ENCODE assay signal across 8 cellular contexts in the genomic region with DNA sequence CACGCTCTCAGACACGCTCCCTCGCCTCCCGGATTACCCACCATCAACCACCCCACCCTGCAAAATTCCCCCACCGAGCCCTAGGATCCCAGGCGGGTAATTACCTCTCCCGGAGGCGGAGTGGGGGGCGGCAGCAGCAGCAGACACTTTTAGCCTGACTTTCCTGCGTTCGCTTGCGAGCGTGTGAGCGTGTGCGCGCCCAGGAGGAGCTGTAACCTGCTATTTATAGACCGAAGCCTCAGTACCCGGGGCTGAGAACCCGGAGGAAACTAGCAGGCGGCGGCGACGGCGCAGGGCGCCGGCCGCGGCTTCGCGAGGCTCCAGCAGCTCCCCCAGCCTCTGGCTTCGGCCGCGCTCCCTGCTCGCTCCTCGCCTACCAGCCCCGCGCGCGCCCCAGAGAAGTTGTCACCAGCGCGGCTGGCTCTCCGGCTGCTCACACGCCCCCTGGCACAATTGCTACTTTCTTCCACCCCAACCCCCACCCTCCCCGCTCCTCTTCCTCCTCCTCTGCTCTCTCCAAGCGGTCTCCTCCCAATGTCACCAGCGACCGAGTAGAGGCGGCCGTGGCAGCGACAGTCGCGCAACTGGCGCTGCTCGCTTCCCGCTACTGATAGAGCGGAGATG. TPM values are rescaled to one million over a fixed set of nuclear protein-coding genes. Genes with fewer than 3 reads are reported as not detected.
A peak's percentile ranks its signal among the peaks of the same experiment; 100 is the strongest.
DNase-seq lines count a peak whose midpoint lies in the region; ATAC-seq and TF ChIP-seq lines count a peak whose summit lies in the region.

A gene (minus strand): TSS at position 197 of the 624 bp plus-strand sequence.

- peaks cover 9 to 19% (median 18%) of the 10 kb centered on the region in 4 donors for H3K4me1 Mint-ChIP-seq in naive thymus-derived CD8-positive, alpha-beta T cell

- H3K4me3 ChIP-seq in AG04449 (ENCODE audit: low read depth, low read length) = peak within 1 kb of the TSS; percentile 68
- H3K4me3 ChIP-seq in OCI-LY3 (ENCODE audit: low read length) = no peak within 1 kb of the TSS
- H3K4me3 ChIP-seq in fibroblast of pulmonary artery (replicated peaks; ENCODE audit: low read depth, low read length) = peak within 1 kb of the TSS; percentile 64
- H3K4me3 ChIP-seq in OCI-LY7 (ENCODE audit: low read depth, low read length, poor library complexity, severe bottlenecking) = no peak within 1 kb of the TSS

- H3K36me3 ChIP-seq in OCI-LY3 (replicated peaks; ENCODE audit: low read depth, low read length) (no peaks in the 10 kb centered on the region), OCI-LY7 (ENCODE audit: insufficient read depth, low read length) (no peaks in the 10 kb centered on the region)

- H3K4me2 ChIP-seq in OCI-LY3 (ENCODE audit: low read length) (peak within 1 kb of the TSS; percentile 44; the same call in 1 of the 2 replicates), OCI-LY7 (ENCODE audit: low read length) (no peak within 1 kb of the TSS)

- H3K4me1 ChIP-seq in OCI-LY3 (ENCODE audit: low read length) (no peaks in the 10 kb centered on the region), OCI-LY7 (ENCODE audit: insufficient read depth, low read length, poor library complexity, severe bottlenecking) (no peaks in the 10 kb centered on the region)

- DNase-seq in AG04449 (ENCODE audit: low read depth, low spot score) (peak; percentile 4), fibroblast of pulmonary artery (ENCODE audit: low read depth) (peak; percentile 60), OCI-LY7 (ENCODE audit: low spot score) (no peak)
- DNase-seq in activated T-helper 9 cell treated with anti-CD3 and anti-CD28 coated beads, Interleukin-2, amount 50 U/mL, for 16 hours (ENCODE audit: low read depth) = peak; percentile 23
- DNase-seq in naive thymus-derived CD8-positive, alpha-beta T cell = peak in 9 of 10 donors; percentile 4 to 62 (median 29)

- POLR2A ChIA-PET in AG04449 (lab: Yijun Ruan, JAX) = no interaction called here
- POLR2A ChIA-PET in naive thymus-derived CD8-positive, alpha-beta T cell (lab: Charles Lee) = no interaction called here
- POLR2A ChIA-PET in OCI-LY7 (lab: Charles Lee) = no interaction called here

- peaks cover 10 to 61% (median 36%) of the 10 kb centered on the region in 5 donors for H3K27me3 Mint-ChIP-seq in naive thymus-derived CD8-positive, alpha-beta T cell

- H3K79me2 ChIP-seq in OCI-LY3 (ENCODE audit: low read length) (no peaks in the 10 kb centered on the region), OCI-LY7 (ENCODE audit: insufficient read depth, low read depth, low read length) (no peaks in the 10 kb centered on the region)

- peak; percentile 51 for ATAC-seq in GM21390 (IDR thresholded peaks at IDR 0.05; ENCODE audit: unreplicated experiment)
- peak; percentile 57 to 66 for ATAC-seq in naive thymus-derived CD8-positive, alpha-beta T cell

- intact Hi-C loops in OCI-LY7 (cut with micrococcal nuclease; ENCODE audit: unreplicated experiment) = loop anchor here (10.0 kb wide), 2 partner anchors 491 to 721 kb away; no protein-coding TSS in a partner anchor

- no peaks in the 10 kb centered on the region for H3K9me2 ChIP-seq in OCI-LY7 (ENCODE audit: insufficient read depth, low read length)

- H2AFZ ChIP-seq in OCI-LY3 (ENCODE audit: low read depth, low read length) = no peak within 1 kb of the TSS
- H2AFZ ChIP-seq in OCI-LY7 (ENCODE audit: low read length) = no peak within 1 kb of the TSS

- CTCF ChIA-PET in AG04449 (lab: Yijun Ruan, JAX) = interaction anchor here (1.0 kb wide), 1 partner anchor 718 kb away, joined by 3 read pairs; no protein-coding TSS in a partner anchor
- CTCF ChIA-PET in OCI-LY7 (lab: Charles Lee; ENCODE audit: unreplicated experiment) = no interaction called here

- BruUV-seq in OCI-LY7 (replicated peaks; lab: Mats Ljungman, UMichigan) = no TSS peak

- no peaks in the 10 kb centered on the region for H3K9me3 Mint-ChIP-seq in naive thymus-derived CD8-positive, alpha-beta T cell

- peak within 1 kb of the TSS in 2 of 10 donors; percentile 54 to 77 for H3K27ac Mint-ChIP-seq in naive thymus-derived CD8-positive, alpha-beta T cell

- H3K9ac ChIP-seq in OCI-LY3 (ENCODE audit: low read length) = no peak within 1 kb of the TSS

- no peak for TF ChIP-seq CTCF in AG04449 (IDR thresholded peaks at IDR 0.05; ENCODE audit: insufficient read depth, low read length, missing control alignments)
- TF ChIP-seq CTCF in OCI-LY3 (IDR thresholded peaks at IDR 0.05; ENCODE audit: low read depth, low read length) = no peak
- TF ChIP-seq CTCF in fibroblast of pulmonary artery (IDR thresholded peaks at IDR 0.05; ENCODE audit: low read length, missing control alignments) = no peak
- no peak for TF ChIP-seq CTCF in subcutaneous adipose tissue (IDR thresholded peaks at IDR 0.05; ENCODE audit: low read depth)
- TF ChIP-seq CTCF in OCI-LY7 (conservative IDR thresholded peaks at IDR 0.05; ENCODE audit: low read length) = no peak

- H3K27ac ChIP-seq in OCI-LY3 (ENCODE audit: low read length) (no peak within 1 kb of the TSS), OCI-LY7 (ENCODE audit: low read depth, low read length, poor library complexity, severe bottlenecking) (no peak within 1 kb of the TSS)

- no peaks in the 10 kb centered on the region for H4K20me1 ChIP-seq in OCI-LY3 (ENCODE audit: insufficient read depth, low read length)
- no peaks in the 10 kb centered on the region for H4K20me1 ChIP-seq in OCI-LY7 (ENCODE audit: insufficient read depth, low read length)

- H3K36me3 Mint-ChIP-seq in naive thymus-derived CD8-positive, alpha-beta T cell = no peaks in the 10 kb centered on the region

- peak within 1 kb of the TSS; percentile 79 to 91 (median 86) for H3K4me3 Mint-ChIP-seq in naive thymus-derived CD8-positive, alpha-beta T cell

- H3K9me3 ChIP-seq in OCI-LY3 (ENCODE audit: insufficient read depth, low read length) (no peaks in the 10 kb centered on the region), OCI-LY7 (ENCODE audit: low read length) (no peaks in the 10 kb centered on the region)

- no peaks in the 10 kb centered on the region for H3K27me3 ChIP-seq in OCI-LY3 (ENCODE audit: low read depth, low read length)

RNA-seq across cellular contexts. Expression of the gene that starts here (rescaled TPM):
- 10 to 100 TPM; 18.8 to 19.0 TPM for total RNA-seq in naive thymus-derived CD8-positive, alpha-beta T cell
- polyA plus RNA-seq in naive thymus-derived CD8-positive, alpha-beta T cell = 10 to 100 TPM; 25.4 to 35.0 (median 32.9) TPM
- total RNA-seq in subcutaneous adipose tissue = 10 to 100 TPM; 14.3 to 28.1 (median 24.6) TPM
- total RNA-seq in OCI-LY7 (2014; rRNA removed; shearing (Covaris generic)) = not detected in 2 replicates
- not detected in 2 replicates for total RNA-seq in OCI-LY7 (2022)

Comparison
In these comparisons a context has a peak if more than half of its experiments do, and no peak if none do; other contexts are left out.
1. RNA of the gene that starts here (total RNA-seq): 14.3 to 28.1 TPM in subcutaneous adipose tissue and 18.8 to 19.0 TPM in naive thymus-derived CD8-positive, alpha-beta T cell; not detected in OCI-LY7; every median in the first group is over 10 times any median in the second.
2. H3K4me3 ChIP-seq: peak in AG04449 (single experiment) and fibroblast of pulmonary artery (single experiment); none in OCI-LY3 (single experiment) and OCI-LY7 (single experiment).